In genomic region chr2:10057231-10058107, GRCh38 we compare ENCODE assay signal across 8 cellular contexts. TPM values are rescaled to one million over a fixed set of nuclear protein-coding genes. Genes with fewer than 3 reads are reported as not detected.
DNase-seq lines count a peak whose midpoint lies in the region; ATAC-seq and TF ChIP-seq lines count a peak whose summit lies in the region.

No MANE protein-coding gene starts in this region.

- no peaks in the 10 kb centered on the region for H3K27me3 ChIP-seq in Caco-2 (replicated peaks; ENCODE audit: control insufficient read depth, insufficient read depth, low read length)
- H3K27me3 ChIP-seq in iPS-18a (ENCODE audit: control insufficient read depth, insufficient read depth, low read length), result no peaks in the 10 kb centered on the region
- H3K27me3 ChIP-seq in CD8-positive, alpha-beta memory T cell (ENCODE audit: insufficient read depth, low read length, poor library complexity, severe bottlenecking), result no peaks in the 10 kb centered on the region

- H3K4me1 Mint-ChIP-seq in Caco-2 (ENCODE audit: low read depth, unreplicated experiment), result peaks cover 14% of the 10 kb centered on the region
- H3K4me1 Mint-ChIP-seq in CD8-positive, alpha-beta memory T cell, result peaks cover 0 to 6% (median 0%) of the 10 kb centered on the region in 3 donors

- CTCF ChIA-PET in Caco-2 (lab: Charles Lee), result interaction anchor here (0.6 to 2.4 kb wide), 14 partner anchors 9 to 749 kb away, joined by 3 to 31 read pairs (median 6); partner anchors contain the start of genes ADAM17 and KLF11
- CTCF ChIA-PET in CD8-positive, alpha-beta memory T cell (lab: Charles Lee), result interaction anchor here (1.2 to 3.2 kb wide), 5 partner anchors 9 to 73 kb away, joined by 3 to 11 read pairs (median 7); no protein-coding TSS in a partner anchor

- BruUV-seq in Caco-2 (replicated peaks; lab: Mats Ljungman, UMichigan), result TSS peak; percentile 55

- H3K27me3 Mint-ChIP-seq in Caco-2 (ENCODE audit: insufficient read depth, unreplicated experiment), result no peaks in the 10 kb centered on the region
- H3K27me3 Mint-ChIP-seq in CD8-positive, alpha-beta memory T cell, result no peaks in the 10 kb centered on the region

- POLR2A ChIA-PET in Caco-2 (lab: Charles Lee), result interaction anchor here (0.6 to 1.6 kb wide), 8 partner anchors 9 to 390 kb away, joined by 3 to 13 read pairs (median 6); partner anchors contain the start of genes KLF11, ODC1 and TAF1B
- POLR2A ChIA-PET in CD8-positive, alpha-beta memory T cell (lab: Charles Lee), result interaction anchor here (0.5 kb wide), 1 partner anchor 9 kb away, joined by 3 read pairs; no protein-coding TSS in a partner anchor

- H3K27ac Mint-ChIP-seq in Caco-2 (ENCODE audit: unreplicated experiment), result peak overlapping the region; percentile 71
- no peak overlapping the region for H3K27ac Mint-ChIP-seq in CD8-positive, alpha-beta memory T cell

- H3K4me3 Mint-ChIP-seq in Caco-2 (ENCODE audit: unreplicated experiment), result peak overlapping the region; percentile 71
- H3K4me3 Mint-ChIP-seq in CD8-positive, alpha-beta memory T cell, result no peak overlapping the region

- in situ Hi-C loops in KBM-7 (cut with MboI; ENCODE audit: low pct_unique_long_range_greater_than_20kb, low sequenced_read_pairs), result loop anchor here (10.0 kb wide), 1 partner anchor 263 kb away; no protein-coding TSS in a partner anchor

- H3K27ac ChIP-seq in iPS-18a (ENCODE audit: low read length), result no peak overlapping the region
- H3K27ac ChIP-seq in CD8-positive, alpha-beta memory T cell (ENCODE audit: low read depth, low read length), result no peak overlapping the region

- H3K4me3 ChIP-seq in Caco-2 (ENCODE audit: low read depth, low read length), result peak overlapping the region; percentile 37
- peak overlapping the region; percentile 52 for H3K4me3 ChIP-seq in iPS-18a (ENCODE audit: low read length)
- H3K4me3 ChIP-seq in CD8-positive, alpha-beta memory T cell (ENCODE audit: low read length), result no peak overlapping the region

- peak; percentile 28 for ATAC-seq in stimulated activated naive CD8-positive, alpha-beta T cell treated with anti-CD3 and anti-CD28 coated beads, Interleukin-15, Interleukin-2, amounts not matched to agents 100 U/mL and 50 U/mL, for 24 hours
- ATAC-seq in HG03095 (IDR thresholded peaks at IDR 0.05; ENCODE audit: unreplicated experiment), result no peak

- no peaks in the 10 kb centered on the region for H3K9me3 Mint-ChIP-seq in Caco-2 (ENCODE audit: unreplicated experiment)
- H3K9me3 Mint-ChIP-seq in CD8-positive, alpha-beta memory T cell, result no peaks in the 10 kb centered on the region

- H3K9me3 ChIP-seq in Caco-2 (no peaks in the 10 kb centered on the region), iPS-18a (ENCODE audit: control insufficient read depth, low read depth, low read length) (no peaks in the 10 kb centered on the region)
- no peaks in the 10 kb centered on the region for H3K9me3 ChIP-seq in CD8-positive, alpha-beta memory T cell (ENCODE audit: low read length)

- no peak for TF ChIP-seq CTCF in Caco-2 (IDR thresholded peaks at IDR 0.05; ENCODE audit: insufficient read depth in 1 of 2, low read depth in 1 of 2, low read length in 1 of 2, severe bottlenecking in 1 of 2, unreplicated experiment in 1 of 2)

- intact Hi-C loops in Caco-2 (cut with micrococcal nuclease; ENCODE audit: unreplicated experiment), result loop anchor here (1.0 kb wide), 1 partner anchor 14 kb away; no protein-coding TSS in a partner anchor

- peaks cover 13% of the 10 kb centered on the region for H3K4me1 ChIP-seq in Caco-2
- peaks cover 8% of the 10 kb centered on the region for H3K4me1 ChIP-seq in iPS-18a (ENCODE audit: control insufficient read depth, low read depth, low read length)
- H3K4me1 ChIP-seq in CD8-positive, alpha-beta memory T cell (ENCODE audit: insufficient read depth, low read length), result no peaks in the 10 kb centered on the region

- DNase-seq in Caco-2 (peak; percentile 90 to 95), KBM-7 (peak; percentile 55), astrocyte of the hippocampus (ENCODE audit: low read depth, low spot score) (peak; percentile 74), NCI-H1092 (lab: John Stamatoyannopoulos, UW) (no peak)
- DNase-seq in stimulated activated naive CD8-positive, alpha-beta T cell treated with anti-CD3 and anti-CD28 coated beads, Interleukin-15, Interleukin-2, amounts not matched to agents 100 U/mL and 50 U/mL, for 24 hours, result peak; percentile 39
- no peak for DNase-seq in CD8-positive, alpha-beta memory T cell

- H3K36me3 Mint-ChIP-seq in Caco-2 (ENCODE audit: insufficient read depth, unreplicated experiment), result peaks cover 21% of the 10 kb centered on the region
- peaks cover 3 to 30% (median 15%) of the 10 kb centered on the region in 3 donors for H3K36me3 Mint-ChIP-seq in CD8-positive, alpha-beta memory T cell

- H3K36me3 ChIP-seq in Caco-2 (ENCODE audit: control insufficient read depth, insufficient read depth, low read length), result no peaks in the 10 kb centered on the region; the same call in none of the 2 replicates
- peaks cover 7% of the 10 kb centered on the region for H3K36me3 ChIP-seq in iPS-18a (ENCODE audit: control insufficient read depth, low read depth, low read length)
- peaks cover 7% of the 10 kb centered on the region for H3K36me3 ChIP-seq in CD8-positive, alpha-beta memory T cell (ENCODE audit: insufficient read depth, low read length)

- no peak overlapping the region for H3K9ac ChIP-seq in iPS-18a (ENCODE audit: low read length)

RNA-seq across cellular contexts. Expression of gene KLF11, which starts 14.1 kb away (rescaled TPM):
- 21.0 and 22.9 TPM in 2 replicates for total RNA-seq in Caco-2 (2022)
- total RNA-seq in CD8-positive, alpha-beta memory T cell, result 1 to 10 TPM; 5.8 to 7.5 TPM
- polyA plus RNA-seq in CD8-positive, alpha-beta memory T cell, result 6.6 TPM

RNA-seq across cellular contexts. Expression of gene CYS1, which starts 22.7 kb away (rescaled TPM):
- total RNA-seq in Caco-2 (2022), result 0.91 and 1.4 TPM in 2 replicates
- under 1 TPM; 0.09 to 0.20 TPM for total RNA-seq in CD8-positive, alpha-beta memory T cell
- polyA plus RNA-seq in CD8-positive, alpha-beta memory T cell, result 0.07 TPM

Comparison
In these comparisons a context has a peak if more than half of its experiments do, and no peak if none do; other contexts are left out.
1. DNase-seq: peak in Caco-2 (2 of 2), KBM-7 (single experiment), astrocyte of the hippocampus (single experiment) and stimulated activated naive CD8-positive, alpha-beta T cell treated with anti-CD3 and anti-CD28 coated beads, Interleukin-15, Interleukin-2, amounts not matched to agents 100 U/mL and 50 U/mL, for 24 hours (single experiment); none in NCI-H1092 (single experiment) and CD8-positive, alpha-beta memory T cell (0 of 5).